8 cellular contexts compared by ENCODE assay signal in genomic region chr17:40068917-40069750, GRCh38. TPM values are rescaled to one million over a fixed set of nuclear protein-coding genes. Genes with fewer than 3 reads are reported as not detected.
A peak's percentile ranks its signal among the peaks of the same experiment; 100 is the strongest.
DNase-seq lines count a peak whose midpoint lies in the region; ATAC-seq and TF ChIP-seq lines count a peak whose summit lies in the region.

No MANE protein-coding gene starts in this region.

- intact Hi-C loops in dendritic cell treated with granulocyte-macrophage colony-stimulating factor and Interleukin-4, amounts not matched to agents 40 ng/mL and 50 ng/mL, for 4 days (cut with micrococcal nuclease): no loop called here

- H3K9me3 Mint-ChIP-seq in dendritic cell treated with granulocyte-macrophage colony-stimulating factor and Interleukin-4, amounts not matched to agents 40 ng/mL and 50 ng/mL, for 4 days: no peaks in the 10 kb centered on the region

- peak overlapping the region; percentile 71 for H3K27ac Mint-ChIP-seq in dendritic cell treated with granulocyte-macrophage colony-stimulating factor and Interleukin-4, amounts not matched to agents 40 ng/mL and 50 ng/mL, for 4 days

- peak overlapping the region; percentile 72 for H3K4me3 Mint-ChIP-seq in dendritic cell treated with granulocyte-macrophage colony-stimulating factor and Interleukin-4, amounts not matched to agents 40 ng/mL and 50 ng/mL, for 4 days

- peak; percentile 25 for TF ChIP-seq POLR2A in GM18505 (IDR thresholded peaks at IDR 0.05; ENCODE audit: borderline replicate concordance, extremely low read depth, insufficient read depth, insufficient read length)

- H3K4me1 Mint-ChIP-seq in dendritic cell treated with granulocyte-macrophage colony-stimulating factor and Interleukin-4, amounts not matched to agents 40 ng/mL and 50 ng/mL, for 4 days (ENCODE audit: low read depth): peaks cover 84% of the 10 kb centered on the region

- H3K36me3 Mint-ChIP-seq in dendritic cell treated with granulocyte-macrophage colony-stimulating factor and Interleukin-4, amounts not matched to agents 40 ng/mL and 50 ng/mL, for 4 days (ENCODE audit: low read depth): no peaks in the 10 kb centered on the region

- peak; percentile 58 for DNase-seq in NCI-H460 (ENCODE audit: extremely low read depth, low read depth)
- peak; percentile 80 to 86 for DNase-seq in activated CD4-positive, alpha-beta T cell treated with anti-CD3 and anti-CD28 coated beads, Interleukin-2, amount 50 U/mL, for 4 hours
- DNase-seq in medulla oblongata (ENCODE audit: extremely low spot score): peak; percentile 95
- DNase-seq in stimulated activated CD4-positive, alpha-beta T cell treated with anti-CD3 and anti-CD28 coated beads, TNF-alpha, amount 100 ng/mL, for 4 hours (ENCODE audit: low read depth in 3 of 3): peak; percentile 73 to 77 (median 76)
- DNase-seq in NCI-H1930 (lab: John Stamatoyannopoulos, UW): no peak

- ATAC-seq in GM18505 (IDR thresholded peaks at IDR 0.05; ENCODE audit: unreplicated experiment): no peak
- no peak for ATAC-seq in HG03196 (IDR thresholded peaks at IDR 0.05; ENCODE audit: unreplicated experiment)

- peaks cover 29% of the 10 kb centered on the region for H3K27me3 Mint-ChIP-seq in dendritic cell treated with granulocyte-macrophage colony-stimulating factor and Interleukin-4, amounts not matched to agents 40 ng/mL and 50 ng/mL, for 4 days

RNA-seq across cellular contexts. Expression of gene THRA, which starts 6.4 kb away (rescaled TPM):
- total RNA-seq in NCI-H460 (2014; rRNA removed; shearing (Covaris generic)): 6.2 and 6.9 TPM in 2 replicates
- polyA plus RNA-seq in NCI-H460 (2014; cell fraction: nucleus; rRNA removed): 10.6 and 11.5 TPM in 2 replicates

RNA-seq across cellular contexts. Expression of gene MED24, which starts 14.9 kb away (rescaled TPM):
- total RNA-seq in NCI-H460 (2014; rRNA removed; shearing (Covaris generic)): 36.1 and 39.8 TPM in 2 replicates
- 103 and 106 TPM in 2 replicates for polyA plus RNA-seq in NCI-H460 (2014; cell fraction: nucleus; rRNA removed)

RNA-seq across cellular contexts. Expression of gene NR1D1, which starts 31.3 kb away (rescaled TPM):
- 4.2 and 4.7 TPM in 2 replicates for total RNA-seq in NCI-H460 (2014; rRNA removed; shearing (Covaris generic))
- polyA plus RNA-seq in NCI-H460 (2014; cell fraction: nucleus; rRNA removed): 2.4 and 2.5 TPM in 2 replicates

RNA-seq across cellular contexts. Expression of gene MSL1, which starts 52.6 kb away (rescaled TPM):
- total RNA-seq in NCI-H460 (2014; rRNA removed; shearing (Covaris generic)): 68.0 and 74.2 TPM in 2 replicates
- 99.9 and 108 TPM in 2 replicates for polyA plus RNA-seq in NCI-H460 (2014; cell fraction: nucleus; rRNA removed)

RNA-seq across cellular contexts. Expression of gene CSF3, which starts 53.9 kb away (rescaled TPM):
- total RNA-seq in NCI-H460 (2014; rRNA removed; shearing (Covaris generic)): 0.14 TPM in 1 of 2 replicates, not detected in the other
- not detected in 2 replicates for polyA plus RNA-seq in NCI-H460 (2014; cell fraction: nucleus; rRNA removed)

Comparison
In these comparisons a context has a peak if more than half of its experiments do, and no peak if none do; other contexts are left out.
1. DNase-seq: peak in NCI-H460 (single experiment), activated CD4-positive, alpha-beta T cell treated with anti-CD3 and anti-CD28 coated beads, Interleukin-2, amount 50 U/mL, for 4 hours (2 of 2), medulla oblongata (single experiment) and stimulated activated CD4-positive, alpha-beta T cell treated with anti-CD3 and anti-CD28 coated beads, TNF-alpha, amount 100 ng/mL, for 4 hours (3 of 3); none in NCI-H1930 (0 of 2).